23 cellular contexts compared by ENCODE assay signal in genomic region chr1:229133734-229134265, GRCh38.
"Had no signal": no experiment of that assay in that cellular context is flagged by ENCODE, and none has a peak within 500 bp of the region (broad histone marks: within the 10 kb centered on the region; RNA-seq: fewer than 3 reads in every experiment).

No MANE protein-coding gene starts in this region.

- H3K36me3 ChIP-seq: left ventricle myocardium inferior, pancreas, prostate gland, sigmoid colon, spleen, suprapubic skin, thoracic aorta, tibial artery, upper lobe of right lung had no signal

- ATAC-seq: natural killer cell treated with Interleukin-12 subunit alpha and Interleukin-12 subunit beta and Interleukin-15 and Interleukin-18, amount 100 ng/mL, for 72 hours; right cardiac atrium; stimulated activated effector memory CD8-positive, alpha-beta T cell treated with anti-CD3 and anti-CD28 coated beads, Interleukin-12 subunit alpha, Interleukin-12 subunit beta, amount 100 ng/mL, for 72 hours; upper lobe of right lung had no signal

- H3K4me3 Mint-ChIP-seq: mesothelial cell of epicardium; natural killer cell treated with Interleukin-12 subunit alpha and Interleukin-12 subunit beta and Interleukin-15 and Interleukin-18, amount 100 ng/mL, for 72 hours; stimulated activated effector memory CD8-positive, alpha-beta T cell treated with anti-CD3 and anti-CD28 coated beads, Interleukin-12 subunit alpha, Interleukin-12 subunit beta, amount 100 ng/mL, for 72 hours had no signal

- DNase-seq: islet precursor cell; left ventricle myocardium inferior; mesendoderm; naive B cell; nucleus accumbens; pancreas; posterior cingulate gyrus; retina; right cardiac atrium; sigmoid colon; spleen; stimulated activated CD4-positive, alpha-beta T cell treated with anti-CD3 and anti-CD28 coated beads, Interleukin-4, amount 100 ng/mL, for 24 hours; stimulated activated naive CD4-positive, alpha-beta T cell treated with Interleukin-2 at 50 U/mL for 16 hours; tibial artery; upper lobe of right lung had no signal

- H3K27ac ChIP-seq: left ventricle myocardium inferior, prostate gland, sigmoid colon, spleen, suprapubic skin, thoracic aorta, tibial artery, upper lobe of right lung had no signal

- H3K4me3 ChIP-seq: hepatocyte, left ventricle myocardium inferior, lung, pancreas, prostate gland, sigmoid colon, spleen, suprapubic skin, thoracic aorta, tibial artery, upper lobe of right lung had no signal

- H3K36me3 Mint-ChIP-seq: stimulated activated effector memory CD8-positive, alpha-beta T cell treated with anti-CD3 and anti-CD28 coated beads, Interleukin-12 subunit alpha, Interleukin-12 subunit beta, amount 100 ng/mL, for 72 hours had no signal

- H3K27ac Mint-ChIP-seq: mesothelial cell of epicardium; naive B cell; natural killer cell treated with Interleukin-12 subunit alpha and Interleukin-12 subunit beta and Interleukin-15 and Interleukin-18, amount 100 ng/mL, for 72 hours; stimulated activated effector memory CD8-positive, alpha-beta T cell treated with anti-CD3 and anti-CD28 coated beads, Interleukin-12 subunit alpha, Interleukin-12 subunit beta, amount 100 ng/mL, for 72 hours had no signal

- H3K27me3 ChIP-seq: hepatocyte, pancreas, sigmoid colon, suprapubic skin, tibial artery, upper lobe of right lung had no signal

- H3K9me3 ChIP-seq: left ventricle myocardium inferior, pancreas, prostate gland, sigmoid colon, suprapubic skin, thoracic aorta, tibial artery, upper lobe of right lung had no signal
